Comparison of ENCODE assay signal across 8 cellular contexts in the genomic region with DNA sequence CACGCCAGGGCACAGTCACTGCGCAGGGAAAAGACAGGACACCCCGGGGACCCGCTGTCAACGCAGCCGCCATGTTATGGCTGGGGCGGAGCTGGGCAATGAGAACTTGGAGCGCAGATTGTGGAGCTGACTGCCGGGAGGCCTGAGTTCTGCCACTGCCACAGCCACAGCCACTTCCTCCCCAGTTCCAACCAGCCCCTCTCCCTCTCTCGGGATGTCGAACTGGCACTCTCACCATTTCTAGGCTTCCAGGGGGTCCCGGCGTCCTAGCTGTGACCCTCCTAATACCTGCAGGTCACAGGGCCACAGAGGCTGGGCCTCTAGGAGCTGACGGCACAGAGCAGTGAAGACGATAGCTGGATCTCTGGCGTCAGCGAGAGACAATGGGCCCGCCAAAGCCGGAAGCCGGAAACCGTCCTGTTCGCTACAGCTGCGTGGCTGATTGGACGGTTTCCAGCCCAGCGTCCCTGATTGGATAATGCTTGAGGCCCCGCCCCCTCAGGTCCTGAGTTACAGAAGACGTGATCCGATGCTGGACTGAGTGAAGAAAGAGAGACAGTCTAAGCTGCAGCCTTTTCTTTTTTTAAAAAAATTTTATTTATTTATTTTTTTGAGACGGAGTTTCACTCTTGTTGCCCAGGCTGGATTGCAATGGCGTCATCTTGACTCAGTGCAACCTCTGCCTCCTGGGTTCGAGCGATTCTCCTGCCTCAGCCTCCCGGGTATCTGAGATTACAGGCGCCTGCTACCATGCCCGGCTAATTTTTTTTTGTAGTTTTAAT.
DNase-seq lines count a peak whose midpoint lies in the region; ATAC-seq and TF ChIP-seq lines count a peak whose summit lies in the region.

Gene ZNF506, minus strand, starts transcription at position 385 of the 782 bp plus-strand sequence. Its CDS starts 147 bp downstream, at position 238.

- ATAC-seq in GM19372 (IDR thresholded peaks at IDR 0.05; ENCODE audit: low read depth, unreplicated experiment) (peak; percentile 74), HG03575 (IDR thresholded peaks at IDR 0.05; ENCODE audit: extremely low read depth, insufficient number of reproducible peaks, low FRiP score, unreplicated experiment) (peak; percentile 47)

- H3K27ac ChIP-seq in C4-2B, result 0 out of 2 replicates have a peak within 1 kb of the TSS, but pooled peaks have one; percentile 3

- no peak for TF ChIP-seq CTCF in C4-2B (conservative IDR thresholded peaks at IDR 0.05)

- DNase-seq in NOMO-1 (lab: John Stamatoyannopoulos, UW; ENCODE audit: unreplicated experiment in 2 of 2) (peak; percentile 71 to 83), activated T-cell treated with anti-CD3 and anti-CD28 coated beads for 4 hours (peak; percentile 95), epidermal melanocyte (ENCODE audit: insufficient read length, low spot score) (peak; percentile 94), middle frontal gyrus (ENCODE audit: extremely low spot score, low spot score) (peak; percentile 99)
- peak; percentile 94 to 97 for DNase-seq in stimulated activated CD8-positive, alpha-beta memory T cell treated with anti-CD3 and anti-CD28 coated beads, Interleukin-2, amount 100 ng/mL, for 1 hour (ENCODE audit: low read depth in 2 of 2)

Comparison
In these comparisons a context has a peak if more than half of its experiments do, and no peak if none do; other contexts are left out.
1. Peak in every context shown above with its lines: DNase-seq, ATAC-seq and H3K27ac ChIP-seq.